In the genomic region with DNA sequence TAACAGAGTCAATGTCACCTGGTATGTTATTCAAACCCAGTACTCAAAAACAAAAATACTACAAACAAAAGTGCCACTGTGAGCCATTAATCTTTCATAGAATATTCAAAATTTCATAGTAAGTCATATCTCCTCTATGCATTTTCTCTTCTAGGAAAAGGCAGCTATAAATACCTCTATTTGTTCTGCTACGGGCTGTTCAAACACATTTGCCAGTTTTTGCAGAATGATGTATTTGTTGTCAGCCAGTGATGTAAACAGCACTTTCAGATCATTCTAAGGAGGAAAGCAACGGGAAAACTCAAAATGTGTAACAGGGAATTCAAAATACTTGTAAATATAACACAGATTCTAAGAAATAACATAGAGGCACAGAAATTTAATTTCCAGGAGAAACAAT, we compare ENCODE assay signal across 26 cellular contexts.
DNase-seq lines count a peak whose midpoint lies in the region; ATAC-seq and TF ChIP-seq lines count a peak whose summit lies in the region.
"Had no signal": no experiment of that assay in that cellular context is flagged by ENCODE, and none has a peak within 500 bp of the region (broad histone marks: within the 10 kb centered on the region; RNA-seq: fewer than 3 reads in every experiment).

No MANE protein-coding gene starts in this region.

- no peaks in the 10 kb centered on the region for H3K27me3 Mint-ChIP-seq in natural killer cell (ENCODE audit: low read depth in 2 of 2)
- no peaks in the 10 kb centered on the region for H3K27me3 Mint-ChIP-seq in natural killer cell treated with Interleukin-12 subunit alpha and Interleukin-12 subunit beta and Interleukin-15 and Interleukin-18, amount 100 ng/mL, for 72 hours
- H3K27me3 Mint-ChIP-seq in progenitor cell of endocrine pancreas: no peaks in the 10 kb centered on the region
- no peaks in the 10 kb centered on the region for H3K27me3 Mint-ChIP-seq in effector memory CD8-positive, alpha-beta T cell
- H3K27me3 Mint-ChIP-seq: activated CD4-positive, alpha-beta memory T cell treated with anti-CD3 and anti-CD28 coated beads, Interleukin-2, amount 10 ng/mL, durations not matched to agents 7 days and 5 days; brain; stimulated activated naive B cell treated with anti-CD40 and anti-IgM and Interleukin-4, amounts not matched to agents 10 μg/mL and 1 μg/mL and 100 μg/mL, for 72 hours had no signal

- H3K4me3 Mint-ChIP-seq in natural killer cell (no peak overlapping the region), progenitor cell of endocrine pancreas (ENCODE audit: low read depth) (no peak overlapping the region)
- no peak overlapping the region for H3K4me3 Mint-ChIP-seq in natural killer cell treated with Interleukin-12 subunit alpha and Interleukin-12 subunit beta and Interleukin-15 and Interleukin-18, amount 100 ng/mL, for 72 hours
- no peak overlapping the region for H3K4me3 Mint-ChIP-seq in effector memory CD8-positive, alpha-beta T cell
- H3K4me3 Mint-ChIP-seq: activated CD4-positive, alpha-beta memory T cell treated with anti-CD3 and anti-CD28 coated beads, Interleukin-2, amount 10 ng/mL, durations not matched to agents 7 days and 5 days; activated naive CD4-positive, alpha-beta T cell treated with anti-CD3 and anti-CD28 coated beads for 36 hours; brain; nephron; stimulated activated naive B cell treated with anti-CD40 and anti-IgM and Interleukin-4, amounts not matched to agents 10 μg/mL and 1 μg/mL and 100 μg/mL, for 72 hours; T-helper 2 cell treated with Interferon-gamma antibody and Interleukin-4, amounts not matched to agents 5 μg/mL and 100 μg/mL, for 36 hours had no signal

- H3K27me3 ChIP-seq in dorsolateral prefrontal cortex: no peaks in the 10 kb centered on the region
- H3K27me3 ChIP-seq: adrenal gland, BE2C had no signal

- intact Hi-C loops in natural killer cell (cut with micrococcal nuclease): no loop called here
- intact Hi-C loops in dorsolateral prefrontal cortex (cut with DNase I): no loop called here

- ATAC-seq in natural killer cell (no peak), GM18519 (IDR thresholded peaks at IDR 0.05; ENCODE audit: low FRiP score, unreplicated experiment) (no peak), HG03469 (IDR thresholded peaks at IDR 0.05; ENCODE audit: unreplicated experiment) (no peak)
- no peak for ATAC-seq in natural killer cell treated with Interleukin-12 subunit alpha and Interleukin-12 subunit beta and Interleukin-15 and Interleukin-18, amount 100 ng/mL, for 72 hours
- no peak for ATAC-seq in effector memory CD8-positive, alpha-beta T cell (replicated peaks)
- ATAC-seq: K562; mucosa of descending colon; stimulated activated naive B cell treated with anti-CD40 and anti-IgM and Interleukin-4, amounts not matched to agents 10 μg/mL and 1 μg/mL and 100 μg/mL, for 72 hours had no signal

- no peaks in the 10 kb centered on the region for H3K4me1 Mint-ChIP-seq in natural killer cell
- no peaks in the 10 kb centered on the region for H3K4me1 Mint-ChIP-seq in natural killer cell treated with Interleukin-12 subunit alpha and Interleukin-12 subunit beta and Interleukin-15 and Interleukin-18, amount 100 ng/mL, for 72 hours (ENCODE audit: low read depth in 2 of 2)
- H3K4me1 Mint-ChIP-seq in progenitor cell of endocrine pancreas (ENCODE audit: low read depth): peaks cover 8% of the 10 kb centered on the region
- no peaks in the 10 kb centered on the region for H3K4me1 Mint-ChIP-seq in effector memory CD8-positive, alpha-beta T cell (ENCODE audit: low read depth in 2 of 2)
- H3K4me1 Mint-ChIP-seq: activated CD4-positive, alpha-beta memory T cell treated with anti-CD3 and anti-CD28 coated beads, Interleukin-2, amount 10 ng/mL, durations not matched to agents 7 days and 5 days had no signal

- TF ChIP-seq CTCF in natural killer cell (IDR thresholded peaks at IDR 0.05) (no peak), dorsolateral prefrontal cortex (IDR thresholded peaks at IDR 0.05 in 54 of 56, conservative IDR thresholded peaks at IDR 0.05 in 2 of 56; ENCODE audit: low read depth in 1 of 56, partially characterized antibody in 56 of 56) (no peak), progenitor cell of endocrine pancreas (IDR thresholded peaks at IDR 0.05; ENCODE audit: unreplicated experiment) (no peak)

- H3K27ac Mint-ChIP-seq in natural killer cell (peak overlapping the region; percentile 5 to 35), progenitor cell of endocrine pancreas (peak overlapping the region; percentile 22)
- peak overlapping the region in 1 of 2 donors; percentile 5 for H3K27ac Mint-ChIP-seq in natural killer cell treated with Interleukin-12 subunit alpha and Interleukin-12 subunit beta and Interleukin-15 and Interleukin-18, amount 100 ng/mL, for 72 hours
- H3K27ac Mint-ChIP-seq in effector memory CD8-positive, alpha-beta T cell: peak overlapping the region in 1 of 2 donors; percentile 83
- H3K27ac Mint-ChIP-seq: activated CD4-positive, alpha-beta memory T cell treated with anti-CD3 and anti-CD28 coated beads, Interleukin-2, amount 10 ng/mL, durations not matched to agents 7 days and 5 days; activated naive CD4-positive, alpha-beta T cell treated with anti-CD3 and anti-CD28 coated beads for 36 hours; stimulated activated naive B cell treated with anti-CD40 and anti-IgM and Interleukin-4, amounts not matched to agents 10 μg/mL and 1 μg/mL and 100 μg/mL, for 72 hours; T-helper 2 cell treated with Interferon-gamma antibody and Interleukin-4, amounts not matched to agents 5 μg/mL and 100 μg/mL, for 36 hours had no signal

- DNase-seq in natural killer cell (no peak), dorsolateral prefrontal cortex (no peak), progenitor cell of endocrine pancreas (ENCODE audit: low spot score, unreplicated experiment) (no peak)
- DNase-seq in natural killer cell treated with Interleukin-12 subunit alpha and Interleukin-12 subunit beta and Interleukin-15 and Interleukin-18, amount 100 ng/mL, for 72 hours (ENCODE audit: low spot score): no peak
- DNase-seq in effector memory CD8-positive, alpha-beta T cell: no peak
- DNase-seq: activated CD4-positive, alpha-beta memory T cell treated with anti-CD3 and anti-CD28 coated beads, Interleukin-2, amount 10 ng/mL, durations not matched to agents 7 days and 5 days; activated CD8-positive, alpha-beta memory T cell treated with anti-CD3 and anti-CD28 coated beads, Interleukin-2, amount 50 U/mL, for 4 hours; activated naive CD4-positive, alpha-beta T cell treated with anti-CD3 and anti-CD28 coated beads for 36 hours; adrenal gland; BE2C; kidney glomerular epithelial cell; mucosa of descending colon; NCI-H1105 treated with DMSO at 0.1 percent for 48 hours; NCI-H1930; NCI-H2171 treated with DMSO at 0.1 percent for 48 hours; Right ventricle myocardium superior; stimulated activated naive B cell treated with anti-CD40 and anti-IgM and Interleukin-4, amounts not matched to agents 10 μg/mL and 1 μg/mL and 100 μg/mL, for 72 hours had no signal

- H3K4me3 ChIP-seq in dorsolateral prefrontal cortex: peak overlapping the region in 9 of 59 donors; percentile 4 to 39 (median 23)
- H3K4me3 ChIP-seq: adrenal gland, K562, mucosa of descending colon, skin epidermis, thoracic aorta had no signal

- H3K36me3 Mint-ChIP-seq in natural killer cell (peaks cover 36% of the 10 kb centered on the region), progenitor cell of endocrine pancreas (ENCODE audit: insufficient read depth) (peaks cover 8% of the 10 kb centered on the region)
- peaks cover 24% of the 10 kb centered on the region for H3K36me3 Mint-ChIP-seq in natural killer cell treated with Interleukin-12 subunit alpha and Interleukin-12 subunit beta and Interleukin-15 and Interleukin-18, amount 100 ng/mL, for 72 hours
- peaks cover 69% of the 10 kb centered on the region for H3K36me3 Mint-ChIP-seq in effector memory CD8-positive, alpha-beta T cell (ENCODE audit: insufficient read depth)

- H3K9me3 Mint-ChIP-seq in natural killer cell: no peaks in the 10 kb centered on the region
- no peaks in the 10 kb centered on the region for H3K9me3 Mint-ChIP-seq in natural killer cell treated with Interleukin-12 subunit alpha and Interleukin-12 subunit beta and Interleukin-15 and Interleukin-18, amount 100 ng/mL, for 72 hours
- H3K9me3 Mint-ChIP-seq in progenitor cell of endocrine pancreas (ENCODE audit: low read depth): no peaks in the 10 kb centered on the region
- no peaks in the 10 kb centered on the region for H3K9me3 Mint-ChIP-seq in effector memory CD8-positive, alpha-beta T cell
- H3K9me3 Mint-ChIP-seq: activated CD4-positive, alpha-beta memory T cell treated with anti-CD3 and anti-CD28 coated beads, Interleukin-2, amount 10 ng/mL, durations not matched to agents 7 days and 5 days; activated naive CD4-positive, alpha-beta T cell treated with anti-CD3 and anti-CD28 coated beads for 36 hours; brain; nephron; stimulated activated naive B cell treated with anti-CD40 and anti-IgM and Interleukin-4, amounts not matched to agents 10 μg/mL and 1 μg/mL and 100 μg/mL, for 72 hours; T-helper 2 cell treated with Interferon-gamma antibody and Interleukin-4, amounts not matched to agents 5 μg/mL and 100 μg/mL, for 36 hours had no signal

- H3K27ac ChIP-seq in dorsolateral prefrontal cortex: peak overlapping the region in 56 of 59 donors; percentile 3 to 93 (median 67)
- H3K27ac ChIP-seq: adrenal gland, epithelial cell of prostate, skin epidermis had no signal
